Comparison of ENCODE assay signal across 1 cellular context in genomic region chr1:15760520-15761211, GRCh38.
TF ChIP-seq lines count a peak whose summit lies in the region.

No MANE protein-coding gene starts in this region.

TF ChIP-seq in HepG2, 621 proteins besides CTCF, POLR2A, EP300 and RAD21:
- TF ChIP-seq DZIP1 (CRISPR knock-in tag; IDR thresholded peaks at IDR 0.05) (no peak), RXRA (CRISPR knock-in tag; IDR thresholded peaks at IDR 0.05) (no peak), TEF (CRISPR knock-in tag; IDR thresholded peaks at IDR 0.05) (no peak), ZNF329 (CRISPR knock-in tag; IDR thresholded peaks at IDR 0.05; ENCODE audit: low read depth) (no peak), FOSL2 (CRISPR knock-in tag; IDR thresholded peaks at IDR 0.05) (0 out of 2 replicates have a peak, but pooled peaks have one; percentile 13), ZNF512B (CRISPR knock-in tag; IDR thresholded peaks at IDR 0.05; ENCODE audit: borderline replicate concordance) (no peak), HES4 (CRISPR knock-in tag; IDR thresholded peaks at IDR 0.05; ENCODE audit: borderline replicate concordance) (no peak), MED13 (CRISPR knock-in tag; IDR thresholded peaks at IDR 0.05) (no peak), MAX (IDR thresholded peaks at IDR 0.05) (no peak), CHD4 (IDR thresholded peaks at IDR 0.05; ENCODE audit: borderline replicate concordance, low read length) (no peak), E2F1 (CRISPR knock-in tag; IDR thresholded peaks at IDR 0.05) (no peak), FOXP1 (IDR thresholded peaks at IDR 0.05) (no peak), FOXP1 (CRISPR knock-in tag; IDR thresholded peaks at IDR 0.05) (no peak), MTF2 (CRISPR knock-in tag; IDR thresholded peaks at IDR 0.05; ENCODE audit: borderline replicate concordance) (no peak), RNF2 (conservative IDR thresholded peaks at IDR 0.05; ENCODE audit: low read depth) (no peak), ZNF747 (CRISPR knock-in tag; IDR thresholded peaks at IDR 0.05; ENCODE audit: borderline replicate concordance) (no peak), NAIF1 (CRISPR knock-in tag; IDR thresholded peaks at IDR 0.05; ENCODE audit: borderline replicate concordance) (no peak), HNRNPH1 (optimal IDR thresholded peaks at IDR 0.05; ENCODE audit: low read depth, low read length) (no peak), SAP130 (CRISPR knock-in tag; IDR thresholded peaks at IDR 0.05; ENCODE audit: low read depth) (peak; percentile 23; the same call in 1 of the 2 replicates), KLF13 (CRISPR knock-in tag; IDR thresholded peaks at IDR 0.05) (no peak), ZNF784 (CRISPR knock-in tag; IDR thresholded peaks at IDR 0.05; ENCODE audit: borderline replicate concordance) (no peak), NR2F1 (CRISPR knock-in tag; IDR thresholded peaks at IDR 0.05) (no peak), SP140L (CRISPR knock-in tag; IDR thresholded peaks at IDR 0.05; ENCODE audit: borderline replicate concordance) (no peak), PHF20 (CRISPR knock-in tag; IDR thresholded peaks at IDR 0.05) (no peak), ONECUT2 (CRISPR knock-in tag; IDR thresholded peaks at IDR 0.05) (no peak), TFAP4 (IDR thresholded peaks at IDR 0.05; ENCODE audit: borderline replicate concordance, low read depth) (peak; percentile 64; the same call in 1 of the 2 replicates), CCAR2 (optimal IDR thresholded peaks at IDR 0.05; ENCODE audit: low read depth, low read length) (no peak), ZNF589 (CRISPR knock-in tag; conservative IDR thresholded peaks at IDR 0.05) (no peak), HNRNPLL (IDR thresholded peaks at IDR 0.05; ENCODE audit: low read depth, low read length, poor library complexity, severe bottlenecking) (no peak), PATZ1 (CRISPR knock-in tag; IDR thresholded peaks at IDR 0.05) (peak; percentile 42), SNAPC4 (CRISPR knock-in tag; IDR thresholded peaks at IDR 0.05) (no peak)
